In the genomic region with DNA sequence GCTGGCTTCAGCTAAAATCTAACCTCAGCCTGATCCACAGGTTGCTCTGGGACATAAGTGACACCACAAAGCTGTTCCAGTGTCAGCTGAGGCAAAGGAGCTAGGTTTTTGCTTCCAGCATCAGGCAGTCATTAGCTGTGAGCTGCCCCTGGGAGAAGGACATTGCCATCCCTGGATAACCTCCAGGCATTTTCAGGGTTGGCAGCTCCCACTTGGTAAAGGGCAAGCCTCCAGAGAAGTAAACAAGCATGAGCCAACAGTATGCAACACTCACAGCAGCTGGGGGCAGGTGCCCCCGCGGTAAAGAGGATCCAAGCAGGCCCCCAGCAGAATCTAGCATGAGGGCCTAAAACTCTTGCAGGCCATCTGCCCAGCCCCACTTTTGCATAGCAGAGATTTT, we compare ENCODE assay signal across 1 cellular context.
TF ChIP-seq lines count a peak whose summit lies in the region.

No MANE protein-coding gene starts in this region.

TF ChIP-seq in H1, 55 proteins besides CTCF, POLR2A, EP300 and RAD21 (continued from another document):
- no peak for TF ChIP-seq RFX5 (IDR thresholded peaks at IDR 0.05; ENCODE audit: borderline replicate concordance, low read depth, low read length)
- TF ChIP-seq NRF1 (IDR thresholded peaks at IDR 0.05; ENCODE audit: low read depth, low read length), result no peak
- no peak for TF ChIP-seq SIX5 (IDR thresholded peaks at IDR 0.05; ENCODE audit: low read depth, low read length)
- TF ChIP-seq ASH2L (IDR thresholded peaks at IDR 0.05; ENCODE audit: low read length), result no peak
- TF ChIP-seq, protein P1, sequence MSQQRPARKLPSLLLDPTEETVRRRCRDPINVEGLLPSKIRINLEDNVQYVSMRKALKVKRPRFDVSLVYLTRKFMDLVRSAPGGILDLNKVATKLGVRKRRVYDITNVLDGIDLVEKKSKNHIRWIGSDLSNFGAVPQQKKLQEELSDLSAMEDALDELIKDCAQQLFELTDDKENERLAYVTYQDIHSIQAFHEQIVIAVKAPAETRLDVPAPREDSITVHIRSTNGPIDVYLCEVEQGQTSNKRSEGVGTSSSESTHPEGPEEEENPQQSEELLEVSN (IDR thresholded peaks at IDR 0.05), result no peak
- TF ChIP-seq SIRT6 (IDR thresholded peaks at IDR 0.05; ENCODE audit: low read length), result no peak
- TF ChIP-seq BCL11A (IDR thresholded peaks at IDR 0.05; ENCODE audit: low read depth in 2 of 2, low read length in 2 of 2), result no peak
- no peak for TF ChIP-seq GTF2F1 (IDR thresholded peaks at IDR 0.05; ENCODE audit: borderline replicate concordance, low read depth, low read length)
